In genomic region chr17:61489719-61490490, GRCh38 we compare ENCODE assay signal across 17 cellular contexts. TPM values are rescaled to one million over a fixed set of nuclear protein-coding genes. Genes with fewer than 3 reads are reported as not detected.
"Had no signal": no experiment of that assay in that cellular context is flagged by ENCODE, and none has a peak within 500 bp of the region (broad histone marks: within the 10 kb centered on the region; RNA-seq: fewer than 3 reads in every experiment).

No MANE protein-coding gene starts in this region.

- H3K4me3 Mint-ChIP-seq: activated naive CD8-positive, alpha-beta T cell; neural progenitor cell; T-helper 1 cell treated with Interleukin-12 subunit alpha and Interleukin-12 subunit beta and Interleukin-4 antibody, amounts not matched to agents 30 μg/mL and 1 μg/mL, for 36 hours had no signal

- H3K36me3 ChIP-seq: neural progenitor cell, ovary, right lobe of liver, tibial nerve, vagina had no signal

- H3K27me3 ChIP-seq: neural progenitor cell, ovary, right lobe of liver, tibial nerve, vagina had no signal

- H3K4me3 ChIP-seq: lung, neural progenitor cell, ovary, right lobe of liver, tibial nerve, vagina had no signal

- H3K9me3 Mint-ChIP-seq: neural progenitor cell; T-helper 1 cell treated with Interleukin-12 subunit alpha and Interleukin-12 subunit beta and Interleukin-4 antibody, amounts not matched to agents 30 μg/mL and 1 μg/mL, for 36 hours had no signal

- H3K36me3 Mint-ChIP-seq: activated naive CD8-positive, alpha-beta T cell; neural progenitor cell had no signal

- H3K9me3 ChIP-seq: ovary, right lobe of liver, tibial nerve, vagina had no signal

- DNase-seq: activated CD4-positive, alpha-beta T cell treated with anti-CD3 and anti-CD28 coated beads for 1 hour; activated CD8-positive, alpha-beta memory T cell treated with anti-CD3 and anti-CD28 coated beads for 24 hours; activated CD8-positive, alpha-beta memory T cell treated with anti-CD3 and anti-CD28 coated beads, Interleukin-2, amount 50 U/mL, for 48 hours; activated gamma-delta T cell; dermis blood vessel endothelial cell; ovary; stimulated activated CD4-positive, alpha-beta T cell treated with anti-CD3 and anti-CD28 coated beads, Interleukin-4, amount 100 ng/mL, for 4 hours; stimulated activated naive CD4-positive, alpha-beta T cell had no signal

- H3K27ac Mint-ChIP-seq: activated naive CD8-positive, alpha-beta T cell; neural progenitor cell; T-helper 1 cell treated with Interleukin-12 subunit alpha and Interleukin-12 subunit beta and Interleukin-4 antibody, amounts not matched to agents 30 μg/mL and 1 μg/mL, for 36 hours had no signal

- H3K27me3 Mint-ChIP-seq: activated naive CD8-positive, alpha-beta T cell had no signal

RNA-seq across cellular contexts. Expression of gene TBX4, which starts 37.7 kb away (rescaled TPM):
- total RNA-seq: chondrocyte, dermis blood vessel endothelial cell, pulmonary artery endothelial cell, right lobe of liver, tibial nerve, vagina had no signal
